9 cellular contexts compared by ENCODE assay signal in the genomic region with DNA sequence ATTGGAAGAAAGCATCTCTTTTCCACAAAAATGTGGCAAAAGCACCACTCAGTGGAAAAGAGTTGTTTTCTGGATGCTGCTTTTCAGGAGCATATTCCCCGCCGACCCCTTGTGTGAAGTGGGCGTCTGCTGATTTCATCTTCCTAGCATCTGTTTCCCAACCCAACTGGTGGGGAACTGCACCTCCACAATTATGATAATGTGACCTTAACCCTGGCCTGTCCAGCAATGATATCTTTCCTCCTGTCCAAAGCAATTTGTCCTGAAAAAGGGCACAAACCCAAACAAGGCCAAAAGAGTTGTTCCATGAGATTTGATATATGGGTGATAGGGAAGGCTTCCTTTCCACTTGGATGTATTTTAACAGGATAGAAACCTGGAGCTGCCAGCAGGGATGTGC. TPM values are rescaled to one million over a fixed set of nuclear protein-coding genes. Genes with fewer than 3 reads are reported as not detected.
"Had no signal": no experiment of that assay in that cellular context is flagged by ENCODE, and none has a peak within 500 bp of the region (broad histone marks: within the 10 kb centered on the region; RNA-seq: fewer than 3 reads in every experiment).

No MANE protein-coding gene starts in this region.

- H3K27ac ChIP-seq: HL-60 had no signal

- H3K4me3 ChIP-seq: K562 had no signal

- DNase-seq: IMR-90, KBM-7, KG1 had no signal

RNA-seq across cellular contexts. Expression of a gene that starts 14.0 kb away (rescaled TPM):
- total RNA-seq: HepG2, HT-29, HT1080, IMR-90 had no signal
- polyA plus RNA-seq: HepG2, IgD-negative memory B cell, IMR-90 had no signal

RNA-seq across cellular contexts. Expression of a gene that starts 29.5 kb away (rescaled TPM):
- total RNA-seq: HT-29 had no signal
